1 cellular context compared by ENCODE assay signal in genomic region chr22:37747715-37748100, GRCh38.
TF ChIP-seq lines count a peak whose summit lies in the region.

No MANE protein-coding gene starts in this region.

TF ChIP-seq in GM12878, 131 proteins besides CTCF, POLR2A, EP300 and RAD21 (continued from another document):
- no peak for TF ChIP-seq MYB (IDR thresholded peaks at IDR 0.05; ENCODE audit: borderline replicate concordance, low read depth, low read length)
- TF ChIP-seq DPF2 (IDR thresholded peaks at IDR 0.05): no peak
- TF ChIP-seq SMC3 (IDR thresholded peaks at IDR 0.05; ENCODE audit: borderline replicate concordance, low read length): no peak
- TF ChIP-seq ZNF207 (IDR thresholded peaks at IDR 0.05; ENCODE audit: borderline replicate concordance): no peak
- TF ChIP-seq RFX5 (IDR thresholded peaks at IDR 0.05; ENCODE audit: low read depth, low read length): no peak
- TF ChIP-seq CREB1 (IDR thresholded peaks at IDR 0.05; ENCODE audit: low read depth): no peak
- TF ChIP-seq HDAC6 (IDR thresholded peaks at IDR 0.05; ENCODE audit: unreplicated experiment): no peak
- TF ChIP-seq POLR2AphosphoS5 (IDR thresholded peaks at IDR 0.05; ENCODE audit: low read length): no peak
